In genomic region chr10:7028809-7029166, GRCh38 we compare ENCODE assay signal across 18 cellular contexts.
A peak's percentile ranks its signal among the peaks of the same experiment; 100 is the strongest.
DNase-seq lines count a peak whose midpoint lies in the region; ATAC-seq, FAIRE-seq and TF ChIP-seq lines count a peak whose summit lies in the region.
"Had no signal": no experiment of that assay in that cellular context is flagged by ENCODE, and none has a peak within 500 bp of the region (broad histone marks: within the 10 kb centered on the region; RNA-seq: fewer than 3 reads in every experiment).

No MANE protein-coding gene starts in this region.

- TF ChIP-seq RAD21 in A549 (conservative IDR thresholded peaks at IDR 0.05 in 1 of 2, IDR thresholded peaks at IDR 0.05 in 1 of 2) (no peak), H1 (IDR thresholded peaks at IDR 0.05 in 1 of 2, conservative IDR thresholded peaks at IDR 0.05 in 1 of 2; ENCODE audit: low read depth in 2 of 2, low read length in 2 of 2) (no peak)

- H3K27me3 ChIP-seq in Loucy (ENCODE audit: insufficient read depth, low read length, poor library complexity, severe bottlenecking), result no peaks in the 10 kb centered on the region
- no peaks in the 10 kb centered on the region for H3K27me3 ChIP-seq in H1 (replicated peaks in 1 of 4; ENCODE audit: control insufficient read depth in 3 of 4, extremely low read depth in 1 of 4, insufficient read depth in 3 of 4, low read length in 3 of 4)
- no peaks in the 10 kb centered on the region for H3K27me3 ChIP-seq in stomach
- H3K27me3 ChIP-seq in SJCRH30, result no peaks in the 10 kb centered on the region
- H3K27me3 ChIP-seq: MG63, Peyer's patch had no signal

- no peak for DNase-seq in activated CD4-positive, alpha-beta T cell treated with anti-CD3 and anti-CD28 coated beads, Interleukin-2, amount 10 ng/mL, durations not matched to agents 24 days and 14 days
- no peak for DNase-seq in activated CD4-positive, alpha-beta T cell treated with anti-CD3 and anti-CD28 coated beads for 4 hours
- DNase-seq in A549 (ENCODE audit: low read depth in 1 of 2, low spot score in 1 of 2) (no peak), H1 (ENCODE audit: low read depth in 1 of 2, low spot score in 2 of 2) (no peak), stomach (no peak), SJCRH30 (no peak), T-cell (no peak)
- DNase-seq: DMS 273 treated with DMSO at 0.1 percent for 48 hours, H7, MG63, NCI-H1417, NCI-H1930, NCI-H2171, NCI-H774, Peyer's patch, SHP77 treated with DMSO at 0.1 percent for 48 hours had no signal

- no peak overlapping the region for H2BK20ac ChIP-seq in H1 (ENCODE audit: low read length)

- H3K23me2 ChIP-seq in H1 (ENCODE audit: low read depth, low read length), result no peaks in the 10 kb centered on the region

- H3K23ac ChIP-seq in H1 (ENCODE audit: insufficient read length), result no peak overlapping the region

- CTCF ChIA-PET in A549 (lab: Yijun Ruan, JAX), result interaction anchor here (0.5 kb wide), 1 partner anchor 325 kb away, joined by 3 read pairs; no protein-coding TSS in a partner anchor
- CTCF ChIA-PET in H1 (lab: Charles Lee; ENCODE audit: partially characterized antibody), result interaction anchor here (0.6 to 1.4 kb wide), 6 partner anchors 8 to 358 kb away, joined by 3 to 4 read pairs (median 3); no protein-coding TSS in a partner anchor
- CTCF ChIA-PET in T-cell (lab: Charles Lee), result no interaction called here

- no peak overlapping the region for H3K14ac ChIP-seq in H1 (ENCODE audit: insufficient read length)

- H4K20me1 ChIP-seq in Loucy (ENCODE audit: insufficient read depth, low read length, poor library complexity, severe bottlenecking) (no peaks in the 10 kb centered on the region), H1 (replicated peaks in 1 of 2; ENCODE audit: control insufficient read depth in 1 of 2, insufficient read depth in 2 of 2, low read length in 2 of 2) (no peaks in the 10 kb centered on the region)

- no peak for ATAC-seq in A549
- ATAC-seq in T-cell (replicated peaks in 1 of 4), result no peak

- no peak overlapping the region for H4K91ac ChIP-seq in H1 (replicated peaks; ENCODE audit: insufficient read length, low read length)

- H3K4me2 ChIP-seq in A549 (no peak overlapping the region), Loucy (ENCODE audit: low read depth, low read length, poor library complexity, severe bottlenecking) (peak overlapping the region; percentile 16), H1 (ENCODE audit: insufficient read depth in 1 of 2, low read depth in 2 of 2, low read length in 2 of 2) (no peak overlapping the region)
- H3K4me2 ChIP-seq: KMS-11 had no signal

- H4K8ac ChIP-seq in H1 (ENCODE audit: extremely low read depth, insufficient read depth, low read length), result no peak overlapping the region

- TF ChIP-seq POLR2A in A549 (IDR thresholded peaks at IDR 0.05; ENCODE audit: low read length) (no peak), H1 (IDR thresholded peaks at IDR 0.05; ENCODE audit: control extremely low read depth in 1 of 2, low read depth in 2 of 2, low read length in 2 of 2) (no peak), stomach (IDR thresholded peaks at IDR 0.05) (no peak)

- no peak for TF ChIP-seq EP300 in A549 (IDR thresholded peaks at IDR 0.05)
- TF ChIP-seq EP300 in H1 (IDR thresholded peaks at IDR 0.05; ENCODE audit: borderline replicate concordance in 1 of 2, low read depth in 2 of 2, low read length in 2 of 2), result no peak
- no peak for TF ChIP-seq EP300 in stomach (IDR thresholded peaks at IDR 0.05)

- H3F3A ChIP-seq in Loucy (ENCODE audit: low read depth), result no peaks in the 10 kb centered on the region

- peak overlapping the region; percentile 23 for H3K27ac Mint-ChIP-seq in activated CD4-positive, alpha-beta T cell treated with anti-CD3 and anti-CD28 coated beads, Interleukin-2, amount 10 ng/mL, durations not matched to agents 24 days and 14 days
- H3K27ac Mint-ChIP-seq in T-cell, result peak overlapping the region in 1 of 2 donors; percentile 60

- no peak overlapping the region for H3K4me3 Mint-ChIP-seq in activated CD4-positive, alpha-beta T cell treated with anti-CD3 and anti-CD28 coated beads, Interleukin-2, amount 10 ng/mL, durations not matched to agents 24 days and 14 days
- no peak overlapping the region for H3K4me3 Mint-ChIP-seq in T-cell

- no peak overlapping the region for H3K56ac ChIP-seq in H1 (replicated peaks; ENCODE audit: insufficient read length, low read depth, low read length)

- H2BK15ac ChIP-seq in H1 (ENCODE audit: low read length), result no peak overlapping the region

- intact Hi-C loops in activated CD4-positive, alpha-beta T cell treated with anti-CD3 and anti-CD28 coated beads, Interleukin-2, amount 10 ng/mL, durations not matched to agents 24 days and 14 days (cut with micrococcal nuclease), result no loop called here
- intact Hi-C loops in stomach (cut with DNase I; ENCODE audit: low total_unique reads), result no loop called here

- H3K79me1 ChIP-seq in H1 (ENCODE audit: low read depth, low read length), result no peaks in the 10 kb centered on the region

- H3K9me3 Mint-ChIP-seq in activated CD4-positive, alpha-beta T cell treated with anti-CD3 and anti-CD28 coated beads, Interleukin-2, amount 10 ng/mL, durations not matched to agents 24 days and 14 days, result peaks cover 9% of the 10 kb centered on the region
- peaks cover 0 to 4% (median 4%) of the 10 kb centered on the region in 3 donors for H3K9me3 Mint-ChIP-seq in T-cell

- no peaks in the 10 kb centered on the region; the same call in 2 of the 3 replicates for H3K9me3 ChIP-seq in A549
- H3K9me3 ChIP-seq in Loucy (ENCODE audit: insufficient read depth, low read depth, low read length), result peaks cover 10% of the 10 kb centered on the region; the same call in 1 of the 2 replicates
- no peaks in the 10 kb centered on the region for H3K9me3 ChIP-seq in H1 (ENCODE audit: insufficient read depth in 2 of 2, low read depth in 1 of 2, low read length in 1 of 2)
- H3K9me3 ChIP-seq in stomach, result no peaks in the 10 kb centered on the region
- H3K9me3 ChIP-seq in SJCRH30 (replicated peaks), result no peaks in the 10 kb centered on the region
- H3K9me3 ChIP-seq: MG63, Peyer's patch had no signal

- no peak overlapping the region for H2BK12ac ChIP-seq in H1 (ENCODE audit: low read depth, low read length)

- no peak overlapping the region for H2BK5ac ChIP-seq in H1 (ENCODE audit: low read depth, low read length)

- no peaks in the 10 kb centered on the region for H3K79me2 ChIP-seq in Loucy (ENCODE audit: insufficient read depth, low read length)
- H3K79me2 ChIP-seq in H1 (ENCODE audit: control insufficient read depth in 1 of 2, insufficient read depth in 2 of 2, low read length in 2 of 2), result no peaks in the 10 kb centered on the region

- H3K27ac ChIP-seq in A549 (no peak overlapping the region), H1 (ENCODE audit: low read depth, low read length) (no peak overlapping the region), stomach (no peak overlapping the region), SJCRH30 (no peak overlapping the region)
- H3K27ac ChIP-seq: KMS-11 had no signal

- H3K36me3 Mint-ChIP-seq in activated CD4-positive, alpha-beta T cell treated with anti-CD3 and anti-CD28 coated beads, Interleukin-2, amount 10 ng/mL, durations not matched to agents 24 days and 14 days (ENCODE audit: low read depth), result peaks cover 6% of the 10 kb centered on the region
- H3K36me3 Mint-ChIP-seq in T-cell, result no peaks in the 10 kb centered on the region

- H3K9ac ChIP-seq in Loucy (ENCODE audit: low read depth, low read length, poor library complexity, severe bottlenecking), result no peak overlapping the region
- H3K9ac ChIP-seq in H1 (replicated peaks in 1 of 4; ENCODE audit: extremely low read depth in 1 of 4, low read depth in 3 of 4, low read length in 3 of 4), result no peak overlapping the region
- H3K9ac ChIP-seq: KMS-11 had no signal

- POLR2A ChIA-PET in A549 (lab: Yijun Ruan, JAX) (no interaction called here), H1 (lab: Charles Lee; ENCODE audit: partially characterized antibody) (no interaction called here), T-cell (lab: Charles Lee) (interaction anchor here in 1 of 2 donors (0.6 kb wide), 2 partner anchors 102 to 544 kb away, joined by 4 read pairs; no protein-coding TSS in a partner anchor)

- FAIRE-seq in A549 (lab: Jason Lieb, UNC) (peak; percentile 23), H1 (lab: Jason Lieb, UNC) (no peak)

- no peak overlapping the region for H2AK5ac ChIP-seq in H1 (ENCODE audit: low read depth, low read length)

- TF ChIP-seq CTCF in A549 (IDR thresholded peaks at IDR 0.05) (no peak), Loucy (conservative IDR thresholded peaks at IDR 0.05; ENCODE audit: low read length) (no peak), H1 (IDR thresholded peaks at IDR 0.05; ENCODE audit: control extremely low read depth in 1 of 3, insufficient read depth in 1 of 3, low read depth in 1 of 3, low read length in 3 of 3) (no peak), stomach (IDR thresholded peaks at IDR 0.05) (no peak)

- no peak overlapping the region for H2BK120ac ChIP-seq in H1 (replicated peaks; ENCODE audit: low read depth, low read length)

- WGBS in A549 (ENCODE audit: missing lambda C conversion rate), result 18% methylated on average over 1 of the region's 1 CpG
- 100% methylated on average over 1 of the region's 1 CpG; no CpG with 5 or more reads in 1 of the 2 experiments for WGBS in H1 (ENCODE audit: extremely low coverage in 1 of 2, insufficient coverage in 1 of 2, insufficient read length in 1 of 2, insufficient replicate concordance in 2 of 2, low coverage in 1 of 2, low lambda C conversion rate in 2 of 2, missing lambda C conversion rate in 1 of 2), 2 experiments
- WGBS in stomach, 5 donors, result 63 to 90% (median 81%) methylated on average over 1 of the region's 1 CpG

- peaks cover 24% of the 10 kb centered on the region for H3K4me1 Mint-ChIP-seq in activated CD4-positive, alpha-beta T cell treated with anti-CD3 and anti-CD28 coated beads, Interleukin-2, amount 10 ng/mL, durations not matched to agents 24 days and 14 days
- peaks cover 4 to 53% (median 28%) of the 10 kb centered on the region in 3 donors for H3K4me1 Mint-ChIP-seq in T-cell

- no peaks in the 10 kb centered on the region for H3K36me3 ChIP-seq in Loucy (ENCODE audit: insufficient read depth, low read length)
- H3K36me3 ChIP-seq in H1 (ENCODE audit: control insufficient read depth in 2 of 4, insufficient read depth in 4 of 4, low read length in 3 of 4), result no peaks in the 10 kb centered on the region
- no peaks in the 10 kb centered on the region for H3K36me3 ChIP-seq in stomach
- no peaks in the 10 kb centered on the region for H3K36me3 ChIP-seq in SJCRH30
- H3K36me3 ChIP-seq: MG63, Peyer's patch had no signal

- no peak overlapping the region for H4K5ac ChIP-seq in H1 (ENCODE audit: insufficient read length, low read depth, low read length)

- H2AFZ ChIP-seq in Loucy (ENCODE audit: low read length) (no peak overlapping the region), H1 (ENCODE audit: low read length) (peak overlapping the region; percentile 74; the same call in 1 of the 2 replicates)

- H3K4me3 ChIP-seq in A549 (no peak overlapping the region), Loucy (ENCODE audit: low read length, poor library complexity, severe bottlenecking) (no peak overlapping the region), H1 (ENCODE audit: extremely low read depth in 1 of 4, insufficient read depth in 2 of 4, low read depth in 3 of 4, low read length in 4 of 4) (no peak overlapping the region), stomach (no peak overlapping the region), SJCRH30 (no peak overlapping the region)
- H3K4me3 ChIP-seq: MG63, Peyer's patch had no signal

- H3K9me2 ChIP-seq in Loucy (replicated peaks; ENCODE audit: low read depth, low read length), result no peaks in the 10 kb centered on the region

- H3K4me1 ChIP-seq in A549 (no peaks in the 10 kb centered on the region), Loucy (ENCODE audit: insufficient read depth, low read length, poor library complexity, severe bottlenecking) (peaks cover 25% of the 10 kb centered on the region), H1 (replicated peaks in 1 of 4; ENCODE audit: control insufficient read depth in 3 of 4, insufficient read depth in 4 of 4, low read length in 3 of 4) (no peaks in the 10 kb centered on the region), stomach (no peaks in the 10 kb centered on the region), SJCRH30 (no peaks in the 10 kb centered on the region)
- H3K4me1 ChIP-seq: Peyer's patch had no signal

- H3K18ac ChIP-seq in H1 (ENCODE audit: extremely low read depth, low read length), result no peak overlapping the region

- no peaks in the 10 kb centered on the region for H3K27me3 Mint-ChIP-seq in activated CD4-positive, alpha-beta T cell treated with anti-CD3 and anti-CD28 coated beads, Interleukin-2, amount 10 ng/mL, durations not matched to agents 24 days and 14 days
- no peaks in the 10 kb centered on the region for H3K27me3 Mint-ChIP-seq in T-cell

- H3K4ac ChIP-seq in H1 (replicated peaks; ENCODE audit: insufficient read length, low read depth, low read length), result no peak overlapping the region

Comparison
In these comparisons a context has a peak if more than half of its experiments do, and no peak if none do; other contexts are left out.
1. CTCF ChIA-PET loops: an anchor here in A549 (0.5 kb wide) and H1 (0.6 to 1.4 kb wide); none called in T-cell.